In the genomic region with DNA sequence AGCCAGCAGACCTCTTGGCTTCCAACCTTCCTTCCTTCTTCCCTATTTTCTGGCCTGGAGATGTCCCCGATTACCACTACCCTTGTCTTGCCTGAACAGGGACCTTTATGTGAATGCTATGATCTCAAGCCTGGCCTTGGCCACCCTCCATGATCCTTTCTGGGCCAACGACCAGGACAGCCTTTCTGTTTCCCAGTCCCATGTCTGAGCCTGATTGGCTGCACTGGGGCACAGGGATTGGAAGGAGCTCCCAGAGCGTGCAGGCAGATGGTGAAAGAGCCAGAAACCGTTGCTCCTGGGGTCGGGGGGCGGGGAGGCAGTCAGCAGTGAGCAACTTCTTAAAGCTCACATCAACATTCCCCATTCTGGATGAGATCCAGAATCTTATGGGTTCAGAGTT, we compare ENCODE assay signal across 1 cellular context.
TF ChIP-seq lines count a peak whose summit lies in the region.

No MANE protein-coding gene starts in this region.

TF ChIP-seq in WTC11, 78 proteins besides CTCF, POLR2A, EP300 and RAD21 (continued from another document):
- TF ChIP-seq NFYB (CRISPR knock-in tag; conservative IDR thresholded peaks at IDR 0.05; ENCODE audit: low read depth) (no peak), NFE2L1 (CRISPR knock-in tag; IDR thresholded peaks at IDR 0.05) (no peak), FOXP1 (CRISPR knock-in tag; IDR thresholded peaks at IDR 0.05; ENCODE audit: borderline replicate concordance) (no peak)
- TF ChIP-seq, protein P1, sequence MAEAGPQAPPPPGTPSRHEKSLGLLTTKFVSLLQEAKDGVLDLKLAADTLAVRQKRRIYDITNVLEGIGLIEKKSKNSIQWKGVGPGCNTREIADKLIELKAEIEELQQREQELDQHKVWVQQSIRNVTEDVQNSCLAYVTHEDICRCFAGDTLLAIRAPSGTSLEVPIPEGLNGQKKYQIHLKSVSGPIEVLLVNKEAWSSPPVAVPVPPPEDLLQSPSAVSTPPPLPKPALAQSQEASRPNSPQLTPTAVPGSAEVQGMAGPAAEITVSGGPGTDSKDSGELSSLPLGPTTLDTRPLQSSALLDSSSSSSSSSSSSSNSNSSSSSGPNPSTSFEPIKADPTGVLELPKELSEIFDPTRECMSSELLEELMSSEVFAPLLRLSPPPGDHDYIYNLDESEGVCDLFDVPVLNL (CRISPR knock-in tag; IDR thresholded peaks at IDR 0.05; ENCODE audit: borderline replicate concordance, low read depth), result no peak
